In the genomic region with DNA sequence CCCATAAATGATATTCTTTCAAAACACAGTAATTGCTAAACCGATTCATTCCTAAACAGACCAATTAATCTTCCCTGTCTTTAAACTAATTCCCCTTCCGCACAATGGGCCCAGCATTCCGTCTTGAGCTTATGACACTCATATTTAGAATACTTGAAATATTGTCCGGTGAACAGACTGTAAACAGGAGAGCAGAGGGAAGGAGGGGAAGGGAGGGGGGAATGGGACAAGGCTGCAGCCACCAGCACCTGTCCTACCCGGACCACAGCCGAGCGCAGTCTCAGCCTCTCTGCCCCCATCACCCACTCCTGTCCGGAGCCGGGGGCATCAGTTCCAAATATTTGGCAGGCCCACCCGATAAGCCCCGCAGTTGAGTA, we compare ENCODE assay signal across 2 cellular contexts.
TF ChIP-seq lines count a peak whose summit lies in the region.

No MANE protein-coding gene starts in this region.

TF ChIP-seq in IMR-90, 13 proteins besides CTCF, POLR2A, EP300 and RAD21:
- TF ChIP-seq SMC3 (IDR thresholded peaks at IDR 0.05; ENCODE audit: low read depth, low read length) (no peak), CHD1 (IDR thresholded peaks at IDR 0.05; ENCODE audit: low read depth, low read length) (no peak), FOS (IDR thresholded peaks at IDR 0.05; ENCODE audit: low read depth, low read length) (no peak), BHLHE40 (IDR thresholded peaks at IDR 0.05; ENCODE audit: low read depth, low read length) (no peak)

TF ChIP-seq in HepG2, 621 proteins besides CTCF, POLR2A, EP300 and RAD21:
- TF ChIP-seq, protein P1, sequence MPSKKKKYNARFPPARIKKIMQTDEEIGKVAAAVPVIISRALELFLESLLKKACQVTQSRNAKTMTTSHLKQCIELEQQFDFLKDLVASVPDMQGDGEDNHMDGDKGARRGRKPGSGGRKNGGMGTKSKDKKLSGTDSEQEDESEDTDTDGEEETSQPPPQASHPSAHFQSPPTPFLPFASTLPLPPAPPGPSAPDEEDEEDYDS (CRISPR knock-in tag; IDR thresholded peaks at IDR 0.05) = no peak
- TF ChIP-seq ZNF234 (CRISPR knock-in tag; conservative IDR thresholded peaks at IDR 0.05) = no peak
- 0 out of 2 replicates have a peak, but pooled peaks have one; percentile 32 for TF ChIP-seq ZFP90 (CRISPR knock-in tag; IDR thresholded peaks at IDR 0.05; ENCODE audit: borderline replicate concordance)
- TF ChIP-seq PCBP1 (IDR thresholded peaks at IDR 0.05; ENCODE audit: borderline replicate concordance, low read depth, low read length) = 0 out of 2 replicates have a peak, but pooled peaks have one; percentile 60
- peak; percentile 14 for TF ChIP-seq AGO1 (IDR thresholded peaks at IDR 0.05; ENCODE audit: low read depth, low read length, poor library complexity, severe bottlenecking)
- TF ChIP-seq PHF8 (CRISPR knock-in tag; IDR thresholded peaks at IDR 0.05) = no peak
- TF ChIP-seq, protein P2, sequence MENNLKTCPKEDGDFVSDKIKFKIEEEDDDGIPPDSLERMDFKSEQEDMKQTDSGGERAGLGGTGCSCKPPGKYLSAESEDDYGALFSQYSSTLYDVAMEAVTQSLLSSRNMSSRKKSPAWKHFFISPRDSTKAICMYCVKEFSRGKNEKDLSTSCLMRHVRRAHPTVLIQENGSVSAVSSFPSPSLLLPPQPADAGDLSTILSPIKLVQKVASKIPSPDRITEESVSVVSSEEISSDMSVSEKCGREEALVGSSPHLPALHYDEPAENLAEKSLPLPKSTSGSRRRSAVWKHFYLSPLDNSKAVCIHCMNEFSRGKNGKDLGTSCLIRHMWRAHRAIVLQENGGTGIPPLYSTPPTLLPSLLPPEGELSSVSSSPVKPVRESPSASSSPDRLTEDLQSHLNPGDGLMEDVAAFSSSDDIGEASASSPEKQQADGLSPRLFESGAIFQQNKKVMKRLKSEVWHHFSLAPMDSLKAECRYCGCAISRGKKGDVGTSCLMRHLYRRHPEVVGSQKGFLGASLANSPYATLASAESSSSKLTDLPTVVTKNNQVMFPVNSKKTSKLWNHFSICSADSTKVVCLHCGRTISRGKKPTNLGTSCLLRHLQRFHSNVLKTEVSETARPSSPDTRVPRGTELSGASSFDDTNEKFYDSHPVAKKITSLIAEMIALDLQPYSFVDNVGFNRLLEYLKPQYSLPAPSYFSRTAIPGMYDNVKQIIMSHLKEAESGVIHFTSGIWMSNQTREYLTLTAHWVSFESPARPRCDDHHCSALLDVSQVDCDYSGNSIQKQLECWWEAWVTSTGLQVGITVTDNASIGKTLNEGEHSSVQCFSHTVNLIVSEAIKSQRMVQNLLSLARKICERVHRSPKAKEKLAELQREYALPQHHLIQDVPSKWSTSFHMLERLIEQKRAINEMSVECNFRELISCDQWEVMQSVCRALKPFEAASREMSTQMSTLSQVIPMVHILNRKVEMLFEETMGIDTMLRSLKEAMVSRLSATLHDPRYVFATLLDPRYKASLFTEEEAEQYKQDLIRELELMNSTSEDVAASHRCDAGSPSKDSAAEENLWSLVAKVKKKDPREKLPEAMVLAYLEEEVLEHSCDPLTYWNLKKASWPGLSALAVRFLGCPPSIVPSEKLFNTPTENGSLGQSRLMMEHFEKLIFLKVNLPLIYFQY (CRISPR knock-in tag; IDR thresholded peaks at IDR 0.05; ENCODE audit: borderline replicate concordance) = no peak
- TF ChIP-seq ZNF567 (CRISPR knock-in tag; IDR thresholded peaks at IDR 0.05; ENCODE audit: borderline replicate concordance) = no peak
- TF ChIP-seq, protein P3, sequence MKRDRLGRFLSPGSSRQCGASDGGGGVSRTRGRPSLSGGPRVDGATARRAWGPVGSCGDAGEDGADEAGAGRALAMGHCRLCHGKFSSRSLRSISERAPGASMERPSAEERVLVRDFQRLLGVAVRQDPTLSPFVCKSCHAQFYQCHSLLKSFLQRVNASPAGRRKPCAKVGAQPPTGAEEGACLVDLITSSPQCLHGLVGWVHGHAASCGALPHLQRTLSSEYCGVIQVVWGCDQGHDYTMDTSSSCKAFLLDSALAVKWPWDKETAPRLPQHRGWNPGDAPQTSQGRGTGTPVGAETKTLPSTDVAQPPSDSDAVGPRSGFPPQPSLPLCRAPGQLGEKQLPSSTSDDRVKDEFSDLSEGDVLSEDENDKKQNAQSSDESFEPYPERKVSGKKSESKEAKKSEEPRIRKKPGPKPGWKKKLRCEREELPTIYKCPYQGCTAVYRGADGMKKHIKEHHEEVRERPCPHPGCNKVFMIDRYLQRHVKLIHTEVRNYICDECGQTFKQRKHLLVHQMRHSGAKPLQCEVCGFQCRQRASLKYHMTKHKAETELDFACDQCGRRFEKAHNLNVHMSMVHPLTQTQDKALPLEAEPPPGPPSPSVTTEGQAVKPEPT (CRISPR knock-in tag; IDR thresholded peaks at IDR 0.05; ENCODE audit: low read depth) = no peak
- no peak for TF ChIP-seq NR3C1 (CRISPR knock-in tag; IDR thresholded peaks at IDR 0.05)
- peak; percentile 32 for TF ChIP-seq HDAC1 (CRISPR knock-in tag; IDR thresholded peaks at IDR 0.05)
